Comparison of ENCODE assay signal across 13 cellular contexts in genomic region chr3:99012051-99012450, GRCh38.
DNase-seq lines count a peak whose midpoint lies in the region; ATAC-seq and TF ChIP-seq lines count a peak whose summit lies in the region.
"Had no signal": no experiment of that assay in that cellular context is flagged by ENCODE, and none has a peak within 500 bp of the region (broad histone marks: within the 10 kb centered on the region; RNA-seq: fewer than 3 reads in every experiment).

No MANE protein-coding gene starts in this region.

- peak; percentile 87 for ATAC-seq in GM21360 (IDR thresholded peaks at IDR 0.05; ENCODE audit: unreplicated experiment)
- peak; percentile 87 for ATAC-seq in HG03139 (IDR thresholded peaks at IDR 0.05; ENCODE audit: unreplicated experiment)
- ATAC-seq: activated T-cell treated with anti-CD3 and anti-CD28 coated beads, Interleukin-2, amount 50 U/mL, for 4 hours; esophagus mucosa; stimulated activated naive CD8-positive, alpha-beta T cell treated with anti-CD3 and anti-CD28 coated beads, Interleukin-15, Interleukin-2, amounts not matched to agents 100 U/mL and 50 U/mL, for 24 hours had no signal

- H3K27me3 Mint-ChIP-seq in endothelial cell (ENCODE audit: unreplicated experiment): no peaks in the 10 kb centered on the region

- TF ChIP-seq CTCF in GM10266 (IDR thresholded peaks at IDR 0.05; ENCODE audit: control insufficient read depth, insufficient read depth, low read depth, missing control alignments) (no peak), endothelial cell (IDR thresholded peaks at IDR 0.05; ENCODE audit: unreplicated experiment) (no peak), breast epithelium (IDR thresholded peaks at IDR 0.05) (no peak)

- no peak for TF ChIP-seq POLR2A in breast epithelium (IDR thresholded peaks at IDR 0.05)

- H3K4me3 ChIP-seq in breast epithelium: no peak overlapping the region

- no peaks in the 10 kb centered on the region for H3K4me1 ChIP-seq in breast epithelium

- H3K9me3 ChIP-seq in breast epithelium: no peaks in the 10 kb centered on the region
- H3K9me3 ChIP-seq: neutrophil had no signal

- no peak overlapping the region for H3K27ac ChIP-seq in breast epithelium
- H3K27ac ChIP-seq: neutrophil, RWPE1 had no signal

- peak; percentile 23 for DNase-seq in GM10266 (ENCODE audit: extremely low spot score)
- peak; percentile 52 for DNase-seq in fibroblast of peridontal ligament (ENCODE audit: extremely low read depth)
- DNase-seq in endothelial cell (ENCODE audit: low spot score): no peak
- DNase-seq in OCI-M2 (lab: John Stamatoyannopoulos, UW; ENCODE audit: unreplicated experiment): no peak
- no peak for DNase-seq in breast epithelium (ENCODE audit: low spot score in 2 of 2)
- no peak for DNase-seq in NCI-H146 (lab: John Stamatoyannopoulos, UW)
- DNase-seq: activated T-cell treated with anti-CD3 and anti-CD28 coated beads, Interleukin-2, amount 50 U/mL, for 4 hours; stimulated activated naive CD8-positive, alpha-beta T cell treated with anti-CD3 and anti-CD28 coated beads, Interleukin-15, Interleukin-2, amounts not matched to agents 100 U/mL and 50 U/mL, for 24 hours had no signal

- H3K36me3 Mint-ChIP-seq in endothelial cell (ENCODE audit: low read depth, unreplicated experiment): no peaks in the 10 kb centered on the region

- no peaks in the 10 kb centered on the region for H3K36me3 ChIP-seq in breast epithelium
- H3K36me3 ChIP-seq: neutrophil had no signal

- intact Hi-C loops in breast epithelium (cut with DNase I; ENCODE audit: low total_unique reads): no loop called here

- H3K9me3 Mint-ChIP-seq in endothelial cell (ENCODE audit: unreplicated experiment): no peaks in the 10 kb centered on the region
- H3K9me3 Mint-ChIP-seq: activated T-cell treated with anti-CD3 and anti-CD28 coated beads, Interleukin-2, amount 50 U/mL, for 4 hours had no signal

- H3K4me1 Mint-ChIP-seq in endothelial cell (ENCODE audit: unreplicated experiment): no peaks in the 10 kb centered on the region

- H3K27ac Mint-ChIP-seq in endothelial cell (ENCODE audit: unreplicated experiment): no peak overlapping the region

- no peaks in the 10 kb centered on the region for H3K27me3 ChIP-seq in breast epithelium
- H3K27me3 ChIP-seq: neutrophil had no signal

- H3K4me3 Mint-ChIP-seq in endothelial cell (ENCODE audit: unreplicated experiment): no peak overlapping the region
- H3K4me3 Mint-ChIP-seq: activated T-cell treated with anti-CD3 and anti-CD28 coated beads, Interleukin-2, amount 50 U/mL, for 4 hours had no signal

Comparison
In these comparisons a context has a peak if more than half of its experiments do, and no peak if none do; other contexts are left out.
1. DNase-seq: peak in GM10266 (single experiment) and fibroblast of peridontal ligament (single experiment); none in endothelial cell (single experiment), OCI-M2 (single experiment), breast epithelium (0 of 2) and NCI-H146 (single experiment).